8 cellular contexts compared by ENCODE assay signal in genomic region chr13:98445340-98446233, GRCh38.
DNase-seq lines count a peak whose midpoint lies in the region; ATAC-seq, FAIRE-seq and TF ChIP-seq lines count a peak whose summit lies in the region.

No MANE protein-coding gene starts in this region.

- no peak overlapping the region for H3K4ac ChIP-seq in mesendoderm (ENCODE audit: low read depth, low read length)

- no peaks in the 10 kb centered on the region for H3K27me3 ChIP-seq in mesendoderm (ENCODE audit: insufficient read depth, low read length, poor library complexity)

- H3K23ac ChIP-seq in mesendoderm (ENCODE audit: low read length): no peak overlapping the region

- H4K5ac ChIP-seq in mesendoderm (ENCODE audit: low read length): no peak overlapping the region

- no peak overlapping the region for H3K9ac ChIP-seq in mesendoderm (ENCODE audit: low read length)

- CTCF ChIA-PET in A549 (lab: Yijun Ruan, JAX): interaction anchor here (0.6 to 5.5 kb wide), 43 partner anchors 10 to 596 kb away, joined by 3 to 78 read pairs (median 4); no protein-coding TSS in a partner anchor

- H3K27ac ChIP-seq in A549 (peak overlapping the region; percentile 31 to 70; a peak in 3 of 6 replicates), mesendoderm (ENCODE audit: low read depth, low read length) (no peak overlapping the region)

- H3K56ac ChIP-seq in mesendoderm (ENCODE audit: low read length): no peak overlapping the region

- TF ChIP-seq RAD21 in A549 (conservative IDR thresholded peaks at IDR 0.05 in 1 of 2, IDR thresholded peaks at IDR 0.05 in 1 of 2): peak; percentile 71 to 82

- 16% methylated on average over 17 of the region's 18 CpGs for WGBS in A549 (ENCODE audit: missing lambda C conversion rate)
- no CpG with 5 or more reads among the region's 18 CpGs for WGBS in mesendoderm (ENCODE audit: extremely low coverage, insufficient coverage, low lambda C conversion rate)

- H2AK5ac ChIP-seq in mesendoderm (ENCODE audit: low read length): no peak overlapping the region

- H3K4me3 ChIP-seq in A549 (no peak overlapping the region), mesendoderm (ENCODE audit: low read length) (no peak overlapping the region)

- no peak for FAIRE-seq in A549 (lab: Jason Lieb, UNC)

- H4K8ac ChIP-seq in mesendoderm (ENCODE audit: low read depth, low read length): no peak overlapping the region

- TF ChIP-seq CTCF in A549 (IDR thresholded peaks at IDR 0.05): peak; percentile 75

- H3K18ac ChIP-seq in mesendoderm (ENCODE audit: low read length): no peak overlapping the region

- TF ChIP-seq POLR2A in A549 (IDR thresholded peaks at IDR 0.05; ENCODE audit: low read length): no peak

- POLR2A ChIA-PET in A549 (lab: Yijun Ruan, JAX): no interaction called here

- H3K4me2 ChIP-seq in A549: peak overlapping the region; percentile 41
- H3K4me2 ChIP-seq in mesendoderm (ENCODE audit: low read length): no peak overlapping the region

- peaks cover 4% of the 10 kb centered on the region for H3K36me3 ChIP-seq in mesendoderm (ENCODE audit: control insufficient read depth, insufficient read depth, low read length)

- no peak overlapping the region for H2BK120ac ChIP-seq in mesendoderm (ENCODE audit: low read depth, low read length)

- ATAC-seq in A549: peak; percentile 77 to 91
- ATAC-seq in GM18499 (IDR thresholded peaks at IDR 0.05; ENCODE audit: insufficient read depth, unreplicated experiment): peak; percentile 79
- peak; percentile 94 for ATAC-seq in HG02885 (IDR thresholded peaks at IDR 0.05; ENCODE audit: poor library complexity, unreplicated experiment)

- H3K79me2 ChIP-seq in mesendoderm (ENCODE audit: control insufficient read depth, insufficient read depth, low read length): no peaks in the 10 kb centered on the region

- H3K9me3 ChIP-seq in A549: no peaks in the 10 kb centered on the region

- no peak overlapping the region for H2BK5ac ChIP-seq in mesendoderm (ENCODE audit: low read length)

- H2BK15ac ChIP-seq in mesendoderm (replicated peaks; ENCODE audit: low read depth): no peak overlapping the region

- no peak for TF ChIP-seq EP300 in A549 (IDR thresholded peaks at IDR 0.05)

- H3K79me1 ChIP-seq in mesendoderm (ENCODE audit: low read length): peaks cover 4% of the 10 kb centered on the region

- peak; percentile 51 to 55 for DNase-seq in A549 (ENCODE audit: low read depth in 1 of 2, low spot score in 1 of 2)
- DNase-seq in NCI-H226: peak; percentile 52
- DNase-seq in activated CD4-positive, alpha-beta T cell treated with anti-CD3 and anti-CD28 coated beads, Interleukin-2, amount 50 U/mL, for 24 hours (ENCODE audit: low read depth in 1 of 2, low spot score in 1 of 2): peak; percentile 63 to 71
- DNase-seq in dermis microvascular lymphatic vessel endothelial cell (ENCODE audit: low read depth in 2 of 2): peak; percentile 16 to 56
- peak; percentile 81 for DNase-seq in mesendoderm
- DNase-seq in stimulated activated CD8-positive, alpha-beta memory T cell treated with anti-CD3 and anti-CD28 coated beads, Interleukin-4, amount 100 ng/mL, for 48 hours: peak; percentile 88

- H3K4me1 ChIP-seq in A549 (peaks cover 17% of the 10 kb centered on the region; the same call in 1 of the 3 replicates), mesendoderm (ENCODE audit: control insufficient read depth, low read depth, low read length) (no peaks in the 10 kb centered on the region)

TF ChIP-seq in A549, 52 proteins besides CTCF, POLR2A, EP300 and RAD21:
- no peak for TF ChIP-seq KDM5A (IDR thresholded peaks at IDR 0.05)
- TF ChIP-seq SMC3 (IDR thresholded peaks at IDR 0.05): peak; percentile 85

Comparison
In these comparisons a context has a peak if more than half of its experiments do, and no peak if none do; other contexts are left out.
1. DNase-seq: peak in every context shown above with its lines; median percentile 88 in stimulated activated CD8-positive, alpha-beta memory T cell treated with anti-CD3 and anti-CD28 coated beads, Interleukin-4, amount 100 ng/mL, for 48 hours; 81 in mesendoderm; 67 in activated CD4-positive, alpha-beta T cell treated with anti-CD3 and anti-CD28 coated beads, Interleukin-2, amount 50 U/mL, for 24 hours; 53 in A549; 52 in NCI-H226; 36 in dermis microvascular lymphatic vessel endothelial cell.